17 cellular contexts compared by ENCODE assay signal in the genomic region with DNA sequence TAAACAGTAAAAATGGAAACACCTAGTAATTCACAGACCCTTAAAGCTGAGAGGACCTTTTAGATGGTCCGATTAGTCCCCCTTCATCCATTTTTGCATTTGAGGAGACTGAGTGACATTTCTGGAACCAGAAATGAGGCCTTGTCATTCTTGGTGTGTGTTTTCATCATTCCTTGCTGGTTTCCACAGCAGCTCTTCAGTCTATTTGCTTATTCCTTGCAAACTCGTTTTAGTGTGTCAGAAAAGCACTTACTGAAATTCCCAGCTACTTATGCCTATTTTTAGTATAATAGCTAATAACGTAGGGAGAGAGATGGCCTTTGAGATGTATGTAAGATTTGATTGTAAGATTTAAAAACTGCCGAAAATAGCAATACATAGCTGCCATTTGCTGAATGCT.
DNase-seq lines count a peak whose midpoint lies in the region; ATAC-seq and TF ChIP-seq lines count a peak whose summit lies in the region.
"Had no signal": no experiment of that assay in that cellular context is flagged by ENCODE, and none has a peak within 500 bp of the region (broad histone marks: within the 10 kb centered on the region; RNA-seq: fewer than 3 reads in every experiment).

No MANE protein-coding gene starts in this region.

- no peak overlapping the region for H3K9ac ChIP-seq in SK-N-MC (ENCODE audit: insufficient read length)

- H3K4me3 ChIP-seq in SK-N-MC (no peak overlapping the region), left lung (no peak overlapping the region)
- H3K4me3 ChIP-seq: K562 had no signal

- no peaks in the 10 kb centered on the region for H3K9me3 ChIP-seq in SK-N-MC (ENCODE audit: low read depth, low read length)
- no peaks in the 10 kb centered on the region for H3K9me3 ChIP-seq in left lung
- H3K9me3 ChIP-seq: Caco-2 had no signal

- DNase-seq in SK-N-MC (ENCODE audit: low read depth, low spot score) (no peak), caudate nucleus (lab: John Stamatoyannopoulos, UW) (no peak), left lung (no peak), putamen (ENCODE audit: low spot score) (peak; percentile 33), T1000 (lab: John Stamatoyannopoulos, UW) (no peak), HEK293T (ENCODE audit: extremely low spot score) (no peak)
- DNase-seq: ACHN; AML-193; Caco-2; CD4-positive, alpha-beta T cell; GDM1; H9; IMR-90 had no signal

- peaks cover 0 to 10% of the 10 kb centered on the region in 2 donors for H3K4me1 ChIP-seq in left lung
- H3K4me1 ChIP-seq: Caco-2 had no signal

- CTCF ChIA-PET in HEK293T (lab: Yijun Ruan, JAX) = interaction anchor here (0.7 kb wide), 1 partner anchor 176 kb away, joined by 3 read pairs; no protein-coding TSS in a partner anchor

- no peaks in the 10 kb centered on the region for H3K27me3 ChIP-seq in left lung

- no peak for TF ChIP-seq CTCF in left lung (IDR thresholded peaks at IDR 0.05)

- intact Hi-C loops in left lung (cut with DNase I) = no loop called here

- 0 out of 2 replicates have a peak overlapping the region, but pooled peaks have one; percentile 58 for H3K27ac ChIP-seq in SK-N-MC
- peak overlapping the region; percentile 77 for H3K27ac ChIP-seq in caudate nucleus (ENCODE audit: low read depth, low read length)
- H3K27ac ChIP-seq in left lung = peak overlapping the region in 1 of 2 donors; percentile 67
- H3K27ac ChIP-seq: C4-2B had no signal

- POLR2A ChIA-PET in HEK293T (lab: Yijun Ruan, JAX) = no interaction called here

- peak; percentile 82 for ATAC-seq in left lung
- no peak for ATAC-seq in GM21367 (IDR thresholded peaks at IDR 0.05; ENCODE audit: unreplicated experiment)
- no peak for ATAC-seq in HG03196 (IDR thresholded peaks at IDR 0.05; ENCODE audit: unreplicated experiment)
- ATAC-seq: K562 had no signal

- H3K36me3 ChIP-seq in SK-N-MC (ENCODE audit: insufficient read depth, low read length) (peaks cover 17% of the 10 kb centered on the region), left lung (peaks cover 0 to 83% of the 10 kb centered on the region in 2 donors)

TF ChIP-seq in HEK293T, 16 proteins besides CTCF, POLR2A, EP300 and RAD21:
- TF ChIP-seq SUZ12 (IDR thresholded peaks at IDR 0.05) (no peak), ELF4 (IDR thresholded peaks at IDR 0.05) (no peak), NFRKB (IDR thresholded peaks at IDR 0.05) (no peak), ARNT (IDR thresholded peaks at IDR 0.05) (no peak)
